In the genomic region with DNA sequence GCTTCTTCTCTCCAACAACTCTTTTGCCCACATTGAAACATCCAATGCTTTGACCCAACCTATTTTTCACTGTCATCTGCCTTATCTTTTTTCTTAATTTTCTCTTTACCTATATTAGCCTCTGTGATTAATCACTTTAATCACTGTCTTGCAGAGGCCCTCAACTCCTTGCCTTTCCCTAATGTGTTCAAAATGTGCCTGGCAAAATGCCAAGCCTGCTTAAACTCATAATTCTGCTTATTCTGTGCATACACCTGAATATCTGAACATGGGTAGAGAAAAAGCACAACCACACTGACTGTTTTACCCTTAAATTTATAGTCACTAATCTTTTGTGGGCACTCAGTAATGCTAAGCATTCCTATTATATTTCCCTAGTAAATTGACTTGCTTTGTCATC, we compare ENCODE assay signal across 27 cellular contexts.
DNase-seq lines count a peak whose midpoint lies in the region; ATAC-seq, FAIRE-seq and TF ChIP-seq lines count a peak whose summit lies in the region.
"Had no signal": no experiment of that assay in that cellular context is flagged by ENCODE, and none has a peak within 500 bp of the region (broad histone marks: within the 10 kb centered on the region; RNA-seq: fewer than 3 reads in every experiment).

No MANE protein-coding gene starts in this region.

- H3K4me2 ChIP-seq in mammary epithelial cell (ENCODE audit: insufficient read depth, low read depth, low read length): no peak overlapping the region
- H3K4me2 ChIP-seq: BLaER1 treated with 17β-estradiol and CSF1 and Interleukin-3, amounts not matched to agents 10 nM and 100 nM; GM23338 had no signal

- dilution Hi-C loops in mammary epithelial cell (cut with HindIII; ENCODE audit: low sequenced_read_pairs): no loop called here

- in situ Hi-C loops in mammary epithelial cell (cut with MboI; ENCODE audit: low sequenced_read_pairs in 2 of 2): no loop called here

- peaks cover 1% of the 10 kb centered on the region for H3K27me3 ChIP-seq in mammary epithelial cell (ENCODE audit: insufficient read depth, low read length)
- H3K27me3 ChIP-seq: BLaER1 treated with 17β-estradiol and CSF1 and Interleukin-3, amounts not matched to agents 10 nM and 100 nM; SJSA1 had no signal

- POLR2A ChIA-PET in MCF 10A (lab: Yijun Ruan, JAX): no interaction called here

- CTCF ChIA-PET in MCF 10A (lab: Yijun Ruan, JAX): no interaction called here
- CTCF ChIA-PET in mammary epithelial cell (lab: Charles Lee; ENCODE audit: low non-redundant PET): no interaction called here

- no peaks in the 10 kb centered on the region for H3K36me3 ChIP-seq in mammary epithelial cell (ENCODE audit: insufficient read depth, low read length)
- H3K36me3 ChIP-seq: BLaER1 treated with 17β-estradiol and CSF1 and Interleukin-3, amounts not matched to agents 10 nM and 100 nM; SJSA1 had no signal

- no peak overlapping the region for H3K9ac ChIP-seq in mammary epithelial cell (ENCODE audit: insufficient read depth, low read length)
- H3K9ac ChIP-seq: BLaER1 treated with 17β-estradiol and CSF1 and Interleukin-3, amounts not matched to agents 10 nM and 100 nM had no signal

- BruUV-seq in MCF 10A (replicated peaks; lab: Mats Ljungman, UMichigan) (no TSS peak), mammary epithelial cell (replicated peaks; lab: Mats Ljungman, UMichigan) (no TSS peak)

- H3K36me3 Mint-ChIP-seq in MCF 10A (ENCODE audit: insufficient read depth, unreplicated experiment) (no peaks in the 10 kb centered on the region), T-helper 17 cell (ENCODE audit: low read depth) (no peaks in the 10 kb centered on the region)
- H3K36me3 Mint-ChIP-seq: IgD-negative memory B cell had no signal

- intact Hi-C loops in MCF 10A (cut with micrococcal nuclease): no loop called here
- intact Hi-C loops in mammary epithelial cell (cut with micrococcal nuclease): no loop called here

- DNase-seq in NCI-H1417 (lab: John Stamatoyannopoulos, UW) (peak in 2 of 3 experiments; percentile 34 to 62), NCI-H1417 treated with DMSO at 0.1 percent for 48 hours (lab: John Stamatoyannopoulos, UW) (no peak), MCF 10A (ENCODE audit: unreplicated experiment) (peak; percentile 8), mammary epithelial cell (no peak), amniotic epithelial cell (ENCODE audit: low read depth) (peak; percentile 1), urothelium cell line (ENCODE audit: low spot score) (peak; percentile 8), T-helper 17 cell (no peak)
- DNase-seq: AML-193; CD4-positive, alpha-beta T cell; DMS79; GF-D8; H9; Karpas-422; NCI-H1092 treated with DMSO at 0.1 percent for 48 hours; NCI-H187 treated with DMSO at 0.1 percent for 48 hours; NCI-H2107; NCI-H526 treated with DMSO at 0.1 percent for 48 hours; Right ventricle myocardium superior; RPMI8226 had no signal

- H3K4me1 Mint-ChIP-seq in MCF 10A (ENCODE audit: insufficient read depth, unreplicated experiment) (no peaks in the 10 kb centered on the region), T-helper 17 cell (no peaks in the 10 kb centered on the region)
- H3K4me1 Mint-ChIP-seq: IgD-negative memory B cell had no signal

- no peak overlapping the region for H3K4me3 ChIP-seq in mammary epithelial cell (replicated peaks in 1 of 3; ENCODE audit: insufficient read depth in 1 of 3, low read depth in 2 of 3, low read length in 3 of 3)
- H3K4me3 ChIP-seq: BLaER1 treated with 17β-estradiol and CSF1 and Interleukin-3, amounts not matched to agents 10 nM and 100 nM; GM23338; SJSA1 had no signal

- H3K27ac Mint-ChIP-seq in MCF 10A (ENCODE audit: low read depth, unreplicated experiment): no peak overlapping the region
- no peak overlapping the region for H3K27ac Mint-ChIP-seq in T-helper 17 cell
- H3K27ac Mint-ChIP-seq: CD4-positive, alpha-beta T cell; GM23338; H9; IgD-negative memory B cell; T-helper 2 cell treated with Interferon-gamma antibody and Interleukin-4, amounts not matched to agents 5 μg/mL and 100 μg/mL, for 36 hours had no signal

- no peak for ATAC-seq in HG03439 (IDR thresholded peaks at IDR 0.05; ENCODE audit: unreplicated experiment)
- ATAC-seq in T-helper 17 cell: no peak
- ATAC-seq: GM23338 had no signal

- FAIRE-seq in urothelium cell line (lab: Jason Lieb, UNC): no peak
- FAIRE-seq: A204.1, GM12891 had no signal

- H3K4me1 ChIP-seq in mammary epithelial cell (ENCODE audit: insufficient read depth, low read length): no peaks in the 10 kb centered on the region
- H3K4me1 ChIP-seq: BLaER1 treated with 17β-estradiol and CSF1 and Interleukin-3, amounts not matched to agents 10 nM and 100 nM; SJSA1 had no signal

- no peaks in the 10 kb centered on the region for H3K79me2 ChIP-seq in mammary epithelial cell (ENCODE audit: insufficient read depth, low read length)

- H3K27me3 Mint-ChIP-seq in MCF 10A (ENCODE audit: insufficient read depth, unreplicated experiment) (peaks cover 29% of the 10 kb centered on the region), T-helper 17 cell (no peaks in the 10 kb centered on the region)
- H3K27me3 Mint-ChIP-seq: CD4-positive, alpha-beta T cell; IgD-negative memory B cell had no signal

- no peaks in the 10 kb centered on the region for H4K20me1 ChIP-seq in mammary epithelial cell (ENCODE audit: insufficient read depth, low read length)
- H4K20me1 ChIP-seq: BLaER1 treated with 17β-estradiol and CSF1 and Interleukin-3, amounts not matched to agents 10 nM and 100 nM had no signal

- TF ChIP-seq CTCF in MCF 10A (IDR thresholded peaks at IDR 0.05; ENCODE audit: unreplicated experiment): no peak
- no peak for TF ChIP-seq CTCF in mammary epithelial cell (conservative IDR thresholded peaks at IDR 0.05 in 1 of 2, IDR thresholded peaks at IDR 0.05 in 1 of 2; ENCODE audit: extremely low read depth in 1 of 2, insufficient read depth in 1 of 2, low read depth in 1 of 2, low read length in 2 of 2)

- no peak overlapping the region for H2AFZ ChIP-seq in mammary epithelial cell (ENCODE audit: low read depth, low read length)
- H2AFZ ChIP-seq: GM23338 had no signal

- H3K9me3 Mint-ChIP-seq in MCF 10A (ENCODE audit: unreplicated experiment): no peaks in the 10 kb centered on the region
- H3K9me3 Mint-ChIP-seq: CD4-positive, alpha-beta T cell; GM23338; H9; T-helper 2 cell treated with Interferon-gamma antibody and Interleukin-4, amounts not matched to agents 5 μg/mL and 100 μg/mL, for 36 hours had no signal

- H3K4me3 Mint-ChIP-seq in MCF 10A (ENCODE audit: unreplicated experiment): no peak overlapping the region
- no peak overlapping the region for H3K4me3 Mint-ChIP-seq in T-helper 17 cell
- H3K4me3 Mint-ChIP-seq: CD4-positive, alpha-beta T cell; GM23338; H9; T-helper 2 cell treated with Interferon-gamma antibody and Interleukin-4, amounts not matched to agents 5 μg/mL and 100 μg/mL, for 36 hours had no signal

- no peak overlapping the region for H3K27ac ChIP-seq in mammary epithelial cell (ENCODE audit: insufficient read depth, low read depth, low read length)
- H3K27ac ChIP-seq: BLaER1 treated with 17β-estradiol and CSF1 and Interleukin-3, amounts not matched to agents 10 nM and 100 nM; SJSA1 had no signal

- H3K9me3 ChIP-seq in mammary epithelial cell (replicated peaks; ENCODE audit: insufficient read depth, low read length) (no peaks in the 10 kb centered on the region), T-helper 17 cell (ENCODE audit: control insufficient read depth, low read length, poor library complexity, severe bottlenecking) (no peaks in the 10 kb centered on the region)

Comparison
In these comparisons a context has a peak if more than half of its experiments do, and no peak if none do; other contexts are left out.
1. DNase-seq: peak in NCI-H1417 (2 of 3), MCF 10A (single experiment), amniotic epithelial cell (single experiment) and urothelium cell line (single experiment); none in NCI-H1417 treated with DMSO at 0.1 percent for 48 hours (single experiment), mammary epithelial cell (single experiment) and T-helper 17 cell (0 of 3).